Comparison of ENCODE assay signal across 8 cellular contexts in genomic region chr19:45179063-45179847, GRCh38. TPM values are rescaled to one million over a fixed set of nuclear protein-coding genes. Genes with fewer than 3 reads are reported as not detected.
DNase-seq lines count a peak whose midpoint lies in the region; ATAC-seq and TF ChIP-seq lines count a peak whose summit lies in the region.

No MANE protein-coding gene starts in this region.

- H3K36me3 ChIP-seq in PC-9 (ENCODE audit: low read depth), result no peaks in the 10 kb centered on the region

- in situ Hi-C loops in astrocyte of the cerebellum (cut with HindIII; ENCODE audit: low sequenced_read_pairs), result no loop called here

- H3K27me3 ChIP-seq in PC-9 (ENCODE audit: insufficient read depth, low read depth), result no peaks in the 10 kb centered on the region

- peak overlapping the region; percentile 95 for H2AFZ ChIP-seq in PC-9

- DNase-seq in PC-9 (peak; percentile 35 to 49), astrocyte of the cerebellum (ENCODE audit: low read depth) (no peak), iris pigment epithelial cell (ENCODE audit: low read depth) (peak; percentile 41), NCI-H2029 treated with DMSO at 0.1 percent for 48 hours (lab: John Stamatoyannopoulos, UW) (no peak), OCI-M2 (lab: John Stamatoyannopoulos, UW; ENCODE audit: unreplicated experiment) (no peak), SHP77 (lab: John Stamatoyannopoulos, UW) (no peak)
- peak; percentile 30 for DNase-seq in stimulated activated CD4-positive, alpha-beta T cell treated with anti-CD3 and anti-CD28 coated beads, Interleukin-4, amount 100 ng/mL, for 24 hours

- H3K79me2 ChIP-seq in PC-9 (ENCODE audit: low read depth), result peaks cover 48% of the 10 kb centered on the region

- no peaks in the 10 kb centered on the region for H3K9me2 ChIP-seq in PC-9 (ENCODE audit: insufficient read depth)

- POLR2A ChIA-PET in PC-9 (lab: Charles Lee; ENCODE audit: unreplicated experiment), result no interaction called here

- H3K4me2 ChIP-seq in PC-9, result peak overlapping the region; percentile 98

- peak; percentile 6 for ATAC-seq in GM18907 (IDR thresholded peaks at IDR 0.05; ENCODE audit: unreplicated experiment)

- H3K4me3 ChIP-seq in PC-9, result peak overlapping the region; percentile 86
- peak overlapping the region; percentile 81 for H3K4me3 ChIP-seq in astrocyte of the cerebellum (ENCODE audit: low read depth, low read length)

- TF ChIP-seq CTCF in PC-9 (conservative IDR thresholded peaks at IDR 0.05) (no peak), astrocyte of the cerebellum (IDR thresholded peaks at IDR 0.05; ENCODE audit: low read depth, low read length, missing control alignments) (no peak)

- peak overlapping the region; percentile 51 for H3K27ac ChIP-seq in PC-9

- H3K9me3 ChIP-seq in PC-9 (ENCODE audit: insufficient read depth, low read depth), result no peaks in the 10 kb centered on the region

- H4K20me1 ChIP-seq in PC-9 (ENCODE audit: insufficient read depth), result peaks cover 4% of the 10 kb centered on the region; the same call in 1 of the 2 replicates

- H3F3A ChIP-seq in PC-9 (ENCODE audit: insufficient read depth, low read depth), result peaks cover 35% of the 10 kb centered on the region; the same call in 1 of the 2 replicates

- no TSS peak for BruUV-seq in PC-9 (replicated peaks; lab: Mats Ljungman, UMichigan)

- peaks cover 39% of the 10 kb centered on the region for H3K4me1 ChIP-seq in PC-9 (replicated peaks; ENCODE audit: insufficient read depth)

- CTCF ChIA-PET in PC-9 (lab: Charles Lee), result interaction anchor here (0.6 to 0.7 kb wide), 3 partner anchors 54 to 403 kb away, joined by 3 to 4 read pairs (median 4); no protein-coding TSS in a partner anchor

- intact Hi-C loops in PC-9 (cut with micrococcal nuclease; ENCODE audit: unreplicated experiment), result loop anchor here (2.0 kb wide), 1 partner anchor 86 kb away; the partner anchor contains the start of gene PPP1R37

RNA-seq across cellular contexts. Expression of gene BLOC1S3, which starts 0.7 kb away (rescaled TPM):
- total RNA-seq in PC-9 (2021), result 11.5 and 17.8 TPM in 2 replicates

RNA-seq across cellular contexts. Expression of gene TRAPPC6A, which starts 1.2 kb away (rescaled TPM):
- 61.6 and 104 TPM in 2 replicates for total RNA-seq in PC-9 (2021)

RNA-seq across cellular contexts. Expression of gene NKPD1, which starts 18.5 kb away (rescaled TPM):
- 0.37 and 0.75 TPM in 2 replicates for total RNA-seq in PC-9 (2021)

Comparison
In these comparisons a context has a peak if more than half of its experiments do, and no peak if none do; other contexts are left out.
1. DNase-seq: peak in PC-9 (2 of 2), iris pigment epithelial cell (single experiment) and stimulated activated CD4-positive, alpha-beta T cell treated with anti-CD3 and anti-CD28 coated beads, Interleukin-4, amount 100 ng/mL, for 24 hours (single experiment); none in astrocyte of the cerebellum (single experiment), NCI-H2029 treated with DMSO at 0.1 percent for 48 hours (single experiment), OCI-M2 (single experiment) and SHP77 (0 of 2).